Comparison of ENCODE assay signal across 16 cellular contexts in genomic region chr4:166341992-166342391, GRCh38.
DNase-seq lines count a peak whose midpoint lies in the region; ATAC-seq and TF ChIP-seq lines count a peak whose summit lies in the region.
"Had no signal": no experiment of that assay in that cellular context is flagged by ENCODE, and none has a peak within 500 bp of the region (broad histone marks: within the 10 kb centered on the region; RNA-seq: fewer than 3 reads in every experiment).

No MANE protein-coding gene starts in this region.

- no peaks in the 10 kb centered on the region for H4K20me1 ChIP-seq in osteoblast (ENCODE audit: insufficient read depth, low read length)
- H4K20me1 ChIP-seq: BLaER1 had no signal

- no peaks in the 10 kb centered on the region for H3K79me2 ChIP-seq in osteoblast (ENCODE audit: insufficient read depth, low read length)

- H2AFZ ChIP-seq in osteoblast (ENCODE audit: low read length) = peak overlapping the region; percentile 53
- H2AFZ ChIP-seq: GM23338 had no signal

- no peaks in the 10 kb centered on the region for H3K36me3 ChIP-seq in osteoblast (ENCODE audit: insufficient read depth, low read length)
- H3K36me3 ChIP-seq: BLaER1 had no signal

- no peak overlapping the region for H3K27ac ChIP-seq in osteoblast (ENCODE audit: low read depth, low read length)
- H3K27ac ChIP-seq: BLaER1 had no signal

- H3K9me3 ChIP-seq in osteoblast (ENCODE audit: low read depth, low read length) = no peaks in the 10 kb centered on the region
- H3K9me3 ChIP-seq: BLaER1, Caco-2 had no signal

- no peaks in the 10 kb centered on the region for H3K4me1 ChIP-seq in osteoblast (ENCODE audit: insufficient read depth, low read length)
- H3K4me1 ChIP-seq: BLaER1, Caco-2 had no signal

- H3K27me3 ChIP-seq in osteoblast (ENCODE audit: insufficient read depth, low read length) = no peaks in the 10 kb centered on the region
- H3K27me3 ChIP-seq: BLaER1 had no signal

- no peak for TF ChIP-seq CTCF in osteoblast (IDR thresholded peaks at IDR 0.05; ENCODE audit: extremely low read depth, low read depth, low read length)

- no peak overlapping the region for H3K4me2 ChIP-seq in osteoblast (ENCODE audit: insufficient read depth, low read length)
- H3K4me2 ChIP-seq: BLaER1, GM23338 had no signal

- intact Hi-C loops in Right ventricle myocardium inferior (cut with DNase I) = no loop called here

- no peak overlapping the region for H3K4me3 ChIP-seq in osteoblast (ENCODE audit: insufficient read depth, low read length)
- H3K4me3 ChIP-seq: BLaER1, GM23338 had no signal

- ATAC-seq in GM18858 (IDR thresholded peaks at IDR 0.05; ENCODE audit: unreplicated experiment) (peak; percentile 71), GM21360 (IDR thresholded peaks at IDR 0.05; ENCODE audit: unreplicated experiment) (peak; percentile 77), HG03064 (IDR thresholded peaks at IDR 0.05; ENCODE audit: low read depth, unreplicated experiment) (peak; percentile 65), GM19455 (IDR thresholded peaks at IDR 0.05; ENCODE audit: unreplicated experiment) (no peak), Right ventricle myocardium inferior (no peak)
- ATAC-seq: GM23338 had no signal

- no peak for DNase-seq in osteoblast (ENCODE audit: insufficient read length, low spot score, missing footprints)
- no peak for DNase-seq in activated CD4-positive, alpha-beta T cell treated with anti-CD3 and anti-CD28 coated beads for 4 hours
- DNase-seq in Right ventricle myocardium inferior (ENCODE audit: missing footprints) = no peak
- DNase-seq: AML-193; Caco-2; CD8-positive, alpha-beta memory T cell; DND-41; GDM1; H7; KG1 had no signal

Comparison
In these comparisons a context has a peak if more than half of its experiments do, and no peak if none do; other contexts are left out.
1. ATAC-seq: peak in GM18858 (single experiment), GM21360 (single experiment) and HG03064 (single experiment); none in GM19455 (single experiment) and Right ventricle myocardium inferior (single experiment).